ENCODE assay signal across 2 cellular contexts in genomic region chr12:119710941-119711551, GRCh38.
TF ChIP-seq lines count a peak whose summit lies in the region.

No MANE protein-coding gene starts in this region.

TF ChIP-seq in K562, 482 proteins besides CTCF, POLR2A, EP300 and RAD21 (continued from another document):
- TF ChIP-seq, protein P1, sequence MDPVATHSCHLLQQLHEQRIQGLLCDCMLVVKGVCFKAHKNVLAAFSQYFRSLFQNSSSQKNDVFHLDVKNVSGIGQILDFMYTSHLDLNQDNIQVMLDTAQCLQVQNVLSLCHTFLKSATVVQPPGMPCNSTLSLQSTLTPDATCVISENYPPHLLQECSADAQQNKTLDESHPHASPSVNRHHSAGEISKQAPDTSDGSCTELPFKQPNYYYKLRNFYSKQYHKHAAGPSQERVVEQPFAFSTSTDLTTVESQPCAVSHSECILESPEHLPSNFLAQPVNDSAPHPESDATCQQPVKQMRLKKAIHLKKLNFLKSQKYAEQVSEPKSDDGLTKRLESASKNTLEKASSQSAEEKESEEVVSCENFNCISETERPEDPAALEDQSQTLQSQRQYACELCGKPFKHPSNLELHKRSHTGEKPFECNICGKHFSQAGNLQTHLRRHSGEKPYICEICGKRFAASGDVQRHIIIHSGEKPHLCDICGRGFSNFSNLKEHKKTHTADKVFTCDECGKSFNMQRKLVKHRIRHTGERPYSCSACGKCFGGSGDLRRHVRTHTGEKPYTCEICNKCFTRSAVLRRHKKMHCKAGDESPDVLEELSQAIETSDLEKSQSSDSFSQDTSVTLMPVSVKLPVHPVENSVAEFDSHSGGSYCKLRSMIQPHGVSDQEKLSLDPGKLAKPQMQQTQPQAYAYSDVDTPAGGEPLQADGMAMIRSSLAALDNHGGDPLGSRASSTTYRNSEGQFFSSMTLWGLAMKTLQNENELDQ (CRISPR knock-in tag; IDR thresholded peaks at IDR 0.05; ENCODE audit: borderline replicate concordance) = no peak
- no peak for TF ChIP-seq SIRT6 (IDR thresholded peaks at IDR 0.05; ENCODE audit: low read depth, low read length)

TF ChIP-seq in WTC11, 78 proteins besides CTCF, POLR2A, EP300 and RAD21 (continued from another document):
- TF ChIP-seq ZNF416 (CRISPR knock-in tag; IDR thresholded peaks at IDR 0.05) (no peak), NR2C2 (CRISPR knock-in tag; IDR thresholded peaks at IDR 0.05) (no peak)
